In the genomic region with DNA sequence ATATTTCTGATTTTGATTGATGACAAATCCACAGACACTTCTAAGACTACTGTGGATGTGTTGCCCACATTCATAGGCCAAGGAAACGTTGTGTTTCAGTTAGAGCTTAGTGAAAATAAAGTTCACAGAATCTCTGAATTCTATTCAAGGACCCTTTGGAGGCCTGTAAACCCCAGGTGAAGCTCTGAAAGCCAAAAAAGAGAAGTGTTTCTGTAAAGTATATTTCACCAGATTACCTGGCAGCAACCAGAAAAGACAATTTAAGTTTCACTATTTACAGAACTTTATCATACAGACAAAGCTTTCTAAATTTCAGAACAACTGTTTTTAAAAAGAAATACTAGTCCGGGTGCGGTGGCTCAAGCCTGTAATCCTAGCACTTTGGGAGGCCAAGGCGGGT, we compare ENCODE assay signal across 11 cellular contexts. TPM values are rescaled to one million over a fixed set of nuclear protein-coding genes. Genes with fewer than 3 reads are reported as not detected.
DNase-seq lines count a peak whose midpoint lies in the region; ATAC-seq and TF ChIP-seq lines count a peak whose summit lies in the region.
"Had no signal": no experiment of that assay in that cellular context is flagged by ENCODE, and none has a peak within 500 bp of the region (broad histone marks: within the 10 kb centered on the region; RNA-seq: fewer than 3 reads in every experiment).

No MANE protein-coding gene starts in this region.

- H3K4me2 ChIP-seq in SU-DHL-6 (ENCODE audit: low read depth, low read length, poor library complexity, severe bottlenecking) (peak overlapping the region; percentile 98), hepatocyte (peak overlapping the region; percentile 81)

- peak overlapping the region; percentile 19; the same call in 1 of the 2 replicates for H3K9ac ChIP-seq in SU-DHL-6 (ENCODE audit: low read length)

- H3K9me3 Mint-ChIP-seq in activated T-cell treated with anti-CD3 and anti-CD28 coated beads, Interleukin-2, amount 50 U/mL, for 72 hours, result no peaks in the 10 kb centered on the region
- no peaks in the 10 kb centered on the region for H3K9me3 Mint-ChIP-seq in stimulated activated naive CD8-positive, alpha-beta T cell treated with anti-CD3 and anti-CD28 coated beads, Interleukin-15, amount 100 ng/mL, for 72 hours
- H3K9me3 Mint-ChIP-seq: dendritic cell treated with granulocyte-macrophage colony-stimulating factor and Interleukin-4, amounts not matched to agents 40 ng/mL and 50 ng/mL, for 4 days had no signal

- H3K36me3 ChIP-seq in SU-DHL-6 (ENCODE audit: low read length), result peaks cover 18% of the 10 kb centered on the region; the same call in 1 of the 2 replicates
- H3K36me3 ChIP-seq in hepatocyte (replicated peaks; ENCODE audit: insufficient read depth, low read depth), result no peaks in the 10 kb centered on the region

- no peak for TF ChIP-seq CTCF in SU-DHL-6 (IDR thresholded peaks at IDR 0.05; ENCODE audit: insufficient read depth, low read length, poor library complexity, severe bottlenecking)
- TF ChIP-seq CTCF in hepatocyte (IDR thresholded peaks at IDR 0.05; ENCODE audit: poor library complexity), result no peak

- H3K36me3 Mint-ChIP-seq in activated T-cell treated with anti-CD3 and anti-CD28 coated beads, Interleukin-2, amount 50 U/mL, for 72 hours (ENCODE audit: insufficient read depth in 2 of 2), result peaks cover 0 to 13% of the 10 kb centered on the region in 2 donors

- H3K4me3 Mint-ChIP-seq in activated T-cell treated with anti-CD3 and anti-CD28 coated beads, Interleukin-2, amount 50 U/mL, for 72 hours, result peak overlapping the region; percentile 93 to 96
- H3K4me3 Mint-ChIP-seq in stimulated activated naive CD8-positive, alpha-beta T cell treated with anti-CD3 and anti-CD28 coated beads, Interleukin-15, amount 100 ng/mL, for 72 hours, result peak overlapping the region; percentile 83 to 86

- H3K27ac ChIP-seq in SU-DHL-6 (ENCODE audit: low read depth, low read length) (peak overlapping the region; percentile 66), hepatocyte (peak overlapping the region; percentile 95)

- no peaks in the 10 kb centered on the region for H3K27me3 ChIP-seq in SU-DHL-6 (ENCODE audit: low read length)
- no peaks in the 10 kb centered on the region for H3K27me3 ChIP-seq in hepatocyte

- H4K20me1 ChIP-seq in SU-DHL-6 (ENCODE audit: low read depth, low read length), result no peaks in the 10 kb centered on the region
- H4K20me1 ChIP-seq in hepatocyte (ENCODE audit: insufficient read depth, poor library complexity, severe bottlenecking), result peaks cover 37% of the 10 kb centered on the region

- no peak for DNase-seq in activated T-cell treated with anti-CD3 and anti-CD28 coated beads, Interleukin-2, amount 50 U/mL, for 72 hours
- DNase-seq in activated T-cell treated with anti-CD3 and anti-CD28 coated beads, Interleukin-2, amount 50 U/mL, for 1 hour, result no peak
- DNase-seq in hepatocyte (ENCODE audit: low spot score), result no peak
- no peak for DNase-seq in stimulated activated naive CD8-positive, alpha-beta T cell treated with anti-CD3 and anti-CD28 coated beads, Interleukin-15, amount 100 ng/mL, for 72 hours
- no peak for DNase-seq in NCI-H2081 (lab: John Stamatoyannopoulos, UW)
- DNase-seq in medulla oblongata (ENCODE audit: extremely low spot score), result no peak
- no peak for DNase-seq in HT-29 (ENCODE audit: low spot score)
- DNase-seq: NCI-H510A treated with DMSO at 0.1 percent for 48 hours, SW 1271 had no signal

- H3K4me3 ChIP-seq in SU-DHL-6 (ENCODE audit: insufficient read depth, low read length, poor library complexity, severe bottlenecking) (peak overlapping the region; percentile 76), hepatocyte (no peak overlapping the region)

- H3F3A ChIP-seq in SU-DHL-6 (ENCODE audit: insufficient read depth), result peaks cover 15% of the 10 kb centered on the region

- H3K4me1 Mint-ChIP-seq in activated T-cell treated with anti-CD3 and anti-CD28 coated beads, Interleukin-2, amount 50 U/mL, for 72 hours (ENCODE audit: low read depth), result peaks cover 26% of the 10 kb centered on the region
- peaks cover 35% of the 10 kb centered on the region for H3K4me1 Mint-ChIP-seq in stimulated activated naive CD8-positive, alpha-beta T cell treated with anti-CD3 and anti-CD28 coated beads, Interleukin-15, amount 100 ng/mL, for 72 hours

- no peak for ATAC-seq in activated T-cell treated with anti-CD3 and anti-CD28 coated beads, Interleukin-2, amount 50 U/mL, for 72 hours (replicated peaks in 1 of 2)
- no peak for ATAC-seq in stimulated activated naive CD8-positive, alpha-beta T cell treated with anti-CD3 and anti-CD28 coated beads, Interleukin-15, amount 100 ng/mL, for 72 hours

- H2AFZ ChIP-seq in SU-DHL-6 (ENCODE audit: low read depth, low read length, severe bottlenecking) (peak overlapping the region; percentile 69), hepatocyte (no peak overlapping the region)

- H3K27ac Mint-ChIP-seq in activated T-cell treated with anti-CD3 and anti-CD28 coated beads, Interleukin-2, amount 50 U/mL, for 72 hours, result peak overlapping the region; percentile 63
- H3K27ac Mint-ChIP-seq in stimulated activated naive CD8-positive, alpha-beta T cell treated with anti-CD3 and anti-CD28 coated beads, Interleukin-15, amount 100 ng/mL, for 72 hours, result peak overlapping the region in 1 of 2 donors; percentile 34

- no peaks in the 10 kb centered on the region for H3K9me3 ChIP-seq in SU-DHL-6 (ENCODE audit: insufficient read depth, low read length)
- no peaks in the 10 kb centered on the region for H3K9me3 ChIP-seq in hepatocyte (ENCODE audit: low read depth)

- peaks cover 18% of the 10 kb centered on the region for H3K4me1 ChIP-seq in hepatocyte (ENCODE audit: insufficient read depth)

- WGBS in hepatocyte (ENCODE audit: low lambda C conversion rate, missing lambda C conversion rate), result 89% methylated on average over 4 of the region's 4 CpGs

- H3K27me3 Mint-ChIP-seq in activated T-cell treated with anti-CD3 and anti-CD28 coated beads, Interleukin-2, amount 50 U/mL, for 72 hours (ENCODE audit: low read depth), result no peaks in the 10 kb centered on the region
- no peaks in the 10 kb centered on the region for H3K27me3 Mint-ChIP-seq in stimulated activated naive CD8-positive, alpha-beta T cell treated with anti-CD3 and anti-CD28 coated beads, Interleukin-15, amount 100 ng/mL, for 72 hours
- H3K27me3 Mint-ChIP-seq: dendritic cell treated with granulocyte-macrophage colony-stimulating factor and Interleukin-4, amounts not matched to agents 40 ng/mL and 50 ng/mL, for 4 days had no signal

- H3K9me2 ChIP-seq in SU-DHL-6 (replicated peaks; ENCODE audit: insufficient read depth, low read length) (no peaks in the 10 kb centered on the region), hepatocyte (replicated peaks; ENCODE audit: insufficient read depth) (no peaks in the 10 kb centered on the region)

- H3K79me2 ChIP-seq in SU-DHL-6 (ENCODE audit: insufficient read depth, low read length) (peaks cover 53% of the 10 kb centered on the region), hepatocyte (peaks cover 75% of the 10 kb centered on the region)

RNA-seq across cellular contexts. Expression of a gene that starts 2.6 kb away (rescaled TPM):
- 10 to 100 TPM; 61.9 to 64.5 TPM for total RNA-seq in activated T-cell treated with anti-CD3 and anti-CD28 coated beads, Interleukin-2, amount 50 U/mL, for 72 hours
- total RNA-seq in hepatocyte, result 53.4 and 53.5 TPM in 2 replicates
- polyA plus RNA-seq in hepatocyte, result 20.0 and 33.8 TPM in 2 replicates
- total RNA-seq in HT-29 (2014; rRNA removed; shearing (Covaris generic)), result 24.5 and 31.4 TPM in 2 replicates

RNA-seq across cellular contexts. Expression of a gene that starts 28.7 kb away (rescaled TPM):
- total RNA-seq in activated T-cell treated with anti-CD3 and anti-CD28 coated beads, Interleukin-2, amount 50 U/mL, for 72 hours, result under 1 TPM in 1 of 2 donors, not detected in 1; 0.05 TPM
- 62.9 and 67.1 TPM in 2 replicates for total RNA-seq in hepatocyte
- polyA plus RNA-seq in hepatocyte, result 69.2 and 96.4 TPM in 2 replicates
- 0.03 TPM in 1 of 2 replicates, not detected in the other for total RNA-seq in HT-29 (2014; rRNA removed; shearing (Covaris generic))

RNA-seq across cellular contexts. Expression of a gene that starts 48.9 kb away (rescaled TPM):
- 10 to 100 TPM; 47.4 to 49.0 TPM for total RNA-seq in activated T-cell treated with anti-CD3 and anti-CD28 coated beads, Interleukin-2, amount 50 U/mL, for 72 hours
- 15.2 and 18.7 TPM in 2 replicates for total RNA-seq in hepatocyte
- 13.6 and 17.5 TPM in 2 replicates for polyA plus RNA-seq in hepatocyte
- total RNA-seq in HT-29 (2014; rRNA removed; shearing (Covaris generic)), result 9.8 and 9.9 TPM in 2 replicates

Comparison
In these comparisons a context has a peak if more than half of its experiments do, and no peak if none do; other contexts are left out.
1. RNA of a gene that starts 28.7 kb away (total RNA-seq): 62.9 to 67.1 TPM in hepatocyte; 0.05 TPM in activated T-cell treated with anti-CD3 and anti-CD28 coated beads, Interleukin-2, amount 50 U/mL, for 72 hours and 0.03 TPM in HT-29; every median in the first group is over 10 times any median in the second.